Comparison of ENCODE assay signal across 8 cellular contexts in the genomic region with DNA sequence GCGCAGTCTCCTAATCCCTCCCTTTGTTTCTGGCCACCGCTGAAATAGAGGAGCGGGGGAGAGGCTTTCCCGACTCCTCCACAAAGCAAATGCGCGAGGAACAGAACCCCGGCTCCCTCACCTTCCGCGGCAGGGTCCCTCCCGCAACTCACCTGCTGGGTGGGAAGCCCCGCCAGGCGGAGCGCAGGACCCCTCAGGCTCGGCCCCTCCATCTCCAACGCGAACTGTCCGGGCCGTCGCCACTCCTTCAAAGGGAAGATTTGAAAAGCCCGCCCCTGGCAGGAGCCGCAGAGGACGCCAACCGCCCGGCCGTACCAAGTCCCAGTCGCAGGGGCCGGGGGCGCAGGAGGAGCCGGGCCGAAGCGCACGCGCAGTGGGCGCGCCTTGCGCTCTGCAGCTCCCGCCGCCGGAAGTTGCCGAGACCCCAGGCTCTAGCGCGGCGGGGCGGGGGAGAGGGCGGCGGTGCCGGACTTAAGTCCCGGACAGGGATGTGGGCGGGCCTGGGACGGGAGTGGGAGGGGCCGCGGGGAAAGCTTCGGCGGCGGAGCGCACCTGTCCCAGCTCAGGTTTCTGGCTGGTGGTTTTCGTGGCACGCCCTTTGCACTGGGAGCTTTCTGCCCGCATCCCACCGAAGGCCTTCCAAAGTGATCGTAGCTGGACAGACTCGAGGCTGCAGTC. TPM values are rescaled to one million over a fixed set of nuclear protein-coding genes. Genes with fewer than 3 reads are reported as not detected.
A peak's percentile ranks its signal among the peaks of the same experiment; 100 is the strongest.
DNase-seq lines count a peak whose midpoint lies in the region; ATAC-seq, FAIRE-seq and TF ChIP-seq lines count a peak whose summit lies in the region.

A gene with protein sequence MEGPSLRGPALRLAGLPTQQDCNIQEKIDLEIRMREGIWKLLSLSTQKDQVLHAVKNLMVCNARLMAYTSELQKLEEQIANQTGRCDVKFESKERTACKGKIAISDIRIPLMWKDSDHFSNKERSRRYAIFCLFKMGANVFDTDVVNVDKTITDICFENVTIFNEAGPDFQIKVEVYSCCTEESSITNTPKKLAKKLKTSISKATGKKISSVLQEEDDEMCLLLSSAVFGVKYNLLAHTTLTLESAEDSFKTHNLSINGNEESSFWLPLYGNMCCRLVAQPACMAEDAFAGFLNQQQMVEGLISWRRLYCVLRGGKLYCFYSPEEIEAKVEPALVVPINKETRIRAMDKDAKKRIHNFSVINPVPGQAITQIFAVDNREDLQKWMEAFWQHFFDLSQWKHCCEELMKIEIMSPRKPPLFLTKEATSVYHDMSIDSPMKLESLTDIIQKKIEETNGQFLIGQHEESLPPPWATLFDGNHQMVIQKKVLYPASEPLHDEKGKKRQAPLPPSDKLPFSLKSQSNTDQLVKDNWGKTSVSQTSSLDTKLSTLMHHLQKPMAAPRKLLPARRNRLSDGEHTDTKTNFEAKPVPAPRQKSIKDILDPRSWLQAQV (minus strand): TSS at position 446 of the 678 bp plus-strand sequence. CDS start 234 bp downstream, at position 212.

- no peaks in the 10 kb centered on the region for H3K9me3 Mint-ChIP-seq in nephron

- H3K4me1 Mint-ChIP-seq in nephron = peaks cover 30% of the 10 kb centered on the region

- no TSS peak for BruUV-seq in IMR-90 (replicated peaks; lab: Mats Ljungman, UMichigan)

- peak within 1 kb of the TSS; percentile 38 for H2AK9ac ChIP-seq in IMR-90 (replicated peaks; ENCODE audit: low read depth, low read length, poor library complexity)

- dilution Hi-C loops in IMR-90 (cut with HindIII; ENCODE audit: low sequenced_read_pairs, unreplicated experiment) = no loop called here

- peak within 1 kb of the TSS; percentile 72; the same call in 1 of the 2 replicates for H3K14ac ChIP-seq in IMR-90 (replicated peaks; ENCODE audit: low read depth, low read length)

- peak within 1 kb of the TSS; percentile 99 for H2AFZ ChIP-seq in IMR-90 (replicated peaks; ENCODE audit: low read length, poor library complexity)

- no peaks in the 10 kb centered on the region for H3K36me3 ChIP-seq in IMR-90 (ENCODE audit: control insufficient read depth, insufficient read depth, low read length)

- H3K23ac ChIP-seq in IMR-90 (ENCODE audit: low read depth, low read length) = peak within 1 kb of the TSS; percentile 92

- H4K5ac ChIP-seq in IMR-90 (ENCODE audit: low read depth, low read length) = no peak within 1 kb of the TSS; the same call in 1 of the 2 replicates

- peak within 1 kb of the TSS; percentile 77 for H2BK120ac ChIP-seq in IMR-90 (ENCODE audit: low read depth, low read length)

- peak; percentile 35; the same call in 1 of the 2 replicates for TF ChIP-seq POLR2A in IMR-90 (IDR thresholded peaks at IDR 0.05; ENCODE audit: low read depth, low read length)

- peaks cover 0 to 3% of the 10 kb centered on the region in 2 experiments; a peak in 1 of 4 replicates for H3K79me1 ChIP-seq in IMR-90 (ENCODE audit: low read depth in 1 of 2, low read length in 2 of 2)

- H3K27me3 ChIP-seq in IMR-90 (ENCODE audit: control insufficient read depth, insufficient read depth, low read length) = peaks cover 6% of the 10 kb centered on the region; the same call in 1 of the 2 replicates

- CTCF ChIA-PET in IMR-90 (lab: Yijun Ruan, JAX) = no interaction called here

- no peaks in the 10 kb centered on the region for H3K9me1 ChIP-seq in IMR-90 (ENCODE audit: insufficient read depth, low read length)

- 0% methylated on average over 43 of the region's 62 CpGs; no CpG with 5 or more reads in 1 of the 2 experiments for WGBS in IMR-90 (ENCODE audit: extremely low coverage in 2 of 2, insufficient read length in 1 of 2), 2 experiments

- peak; percentile 73 for ATAC-seq in GM21423 (IDR thresholded peaks at IDR 0.05; ENCODE audit: unreplicated experiment)
- peak; percentile 87 for ATAC-seq in IMR-90 (ENCODE audit: low read depth)
- ATAC-seq in stimulated activated naive CD8-positive, alpha-beta T cell treated with anti-CD3 and anti-CD28 coated beads, Interleukin-15, Interleukin-2, amounts not matched to agents 100 U/mL and 50 U/mL, for 24 hours = peak; percentile 82

- in situ Hi-C loops in IMR-90 (cut with MboI; ENCODE audit: low sequenced_read_pairs) = loop anchor here (25.0 kb wide), 1 partner anchor 544 kb away; a partner anchor contains a TSS

- FAIRE-seq in RCC 7860 (lab: Jason Lieb, UNC) = no peak

- no peaks in the 10 kb centered on the region for H3K36me3 Mint-ChIP-seq in nephron (ENCODE audit: low read depth)

- H3K56ac ChIP-seq in IMR-90 (ENCODE audit: extremely low read depth, insufficient read depth, low read length) = no peak within 1 kb of the TSS; the same call in 1 of the 2 replicates

- H3K4me2 ChIP-seq in IMR-90 (ENCODE audit: low read depth, low read length) = peak within 1 kb of the TSS; percentile 99

- POLR2A ChIA-PET in IMR-90 (lab: Charles Lee; ENCODE audit: unreplicated experiment) = no interaction called here

- TF ChIP-seq CTCF in IMR-90 (conservative IDR thresholded peaks at IDR 0.05; ENCODE audit: low read depth, low read length) (no peak), nephron (IDR thresholded peaks at IDR 0.05; ENCODE audit: unreplicated experiment in 3 of 3) (no peak)

- H3K4me3 Mint-ChIP-seq in nephron = peak within 1 kb of the TSS; percentile 80 to 92 (median 91)

- H3K18ac ChIP-seq in IMR-90 (ENCODE audit: low read depth, low read length) = no peak within 1 kb of the TSS; the same call in 1 of the 2 replicates

- peak within 1 kb of the TSS; percentile 46 for H4K91ac ChIP-seq in IMR-90 (ENCODE audit: insufficient read depth, low read depth, low read length)

- peak within 1 kb of the TSS; percentile 59 to 95 (median 92) for H3K27ac Mint-ChIP-seq in nephron

- H4K20me1 ChIP-seq in IMR-90 (ENCODE audit: insufficient read depth, low read length) = no peaks in the 10 kb centered on the region

- no peak within 1 kb of the TSS for H2AK5ac ChIP-seq in IMR-90 (ENCODE audit: low read depth, low read length)

- H3K4me1 ChIP-seq in IMR-90 (ENCODE audit: control insufficient read depth, insufficient read depth, low read length) = peaks cover 2% of the 10 kb centered on the region; the same call in 1 of the 2 replicates

- no peaks in the 10 kb centered on the region for H3K27me3 Mint-ChIP-seq in nephron (ENCODE audit: low read depth)

- intact Hi-C loops in IMR-90 (cut with micrococcal nuclease) = loop anchor here (5.0 to 10.0 kb wide), 4 partner anchors 164 to 1464 kb away; a partner anchor contains a TSS

- H4K8ac ChIP-seq in IMR-90 (ENCODE audit: low read depth in 2 of 2, low read length in 2 of 2) = peak within 1 kb of the TSS; percentile 13 to 84; a peak in 1 of 4 replicates

- peak within 1 kb of the TSS; percentile 15; the same call in 1 of the 3 replicates for H2BK15ac ChIP-seq in IMR-90 (ENCODE audit: low read depth, low read length)

- H3K27ac ChIP-seq in IMR-90 (ENCODE audit: insufficient read depth, low read length) = peak within 1 kb of the TSS; percentile 9; the same call in 1 of the 2 replicates

- H2BK5ac ChIP-seq in IMR-90 (ENCODE audit: low read depth, low read length, poor library complexity, severe bottlenecking) = no peak within 1 kb of the TSS

- DNase-seq in COLO668 (lab: John Stamatoyannopoulos, UW; ENCODE audit: unreplicated experiment) (peak; percentile 94), IMR-90 (peak; percentile 76), RCC 7860 (ENCODE audit: low spot score) (peak; percentile 60), fibroblast of the conjunctiva (ENCODE audit: low read depth) (peak; percentile 49)
- DNase-seq in activated effector memory CD4-positive, alpha-beta T cell treated with Interleukin-2 at 50 U/mL for 16 hours = peak; percentile 61
- DNase-seq in stimulated activated naive CD8-positive, alpha-beta T cell treated with anti-CD3 and anti-CD28 coated beads, Interleukin-15, Interleukin-2, amounts not matched to agents 100 U/mL and 50 U/mL, for 24 hours = peak; percentile 69

- no peak for TF ChIP-seq RAD21 in IMR-90 (IDR thresholded peaks at IDR 0.05; ENCODE audit: low read length)

- peak within 1 kb of the TSS; percentile 73 for H3K9ac ChIP-seq in IMR-90 (ENCODE audit: low read depth, low read length)

- H3K9me3 ChIP-seq in IMR-90 (ENCODE audit: control insufficient read depth, insufficient read depth, low read length) = no peaks in the 10 kb centered on the region

- peak within 1 kb of the TSS; percentile 42 for H3K4ac ChIP-seq in IMR-90 (ENCODE audit: low read depth, low read length)

- H2BK20ac ChIP-seq in IMR-90 (ENCODE audit: low read depth, low read length) = no peak within 1 kb of the TSS; the same call in 1 of the 2 replicates

- peak within 1 kb of the TSS; percentile 68 for H3K4me3 ChIP-seq in IMR-90 (ENCODE audit: insufficient read depth, low read depth, low read length)

TF ChIP-seq in IMR-90, 13 proteins besides CTCF, POLR2A, EP300 and RAD21 (continues in another document):
- TF ChIP-seq, protein P1, sequence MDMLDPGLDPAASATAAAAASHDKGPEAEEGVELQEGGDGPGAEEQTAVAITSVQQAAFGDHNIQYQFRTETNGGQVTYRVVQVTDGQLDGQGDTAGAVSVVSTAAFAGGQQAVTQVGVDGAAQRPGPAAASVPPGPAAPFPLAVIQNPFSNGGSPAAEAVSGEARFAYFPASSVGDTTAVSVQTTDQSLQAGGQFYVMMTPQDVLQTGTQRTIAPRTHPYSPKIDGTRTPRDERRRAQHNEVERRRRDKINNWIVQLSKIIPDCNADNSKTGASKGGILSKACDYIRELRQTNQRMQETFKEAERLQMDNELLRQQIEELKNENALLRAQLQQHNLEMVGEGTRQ (IDR thresholded peaks at IDR 0.05; ENCODE audit: low read depth, low read length) = no peak
- TF ChIP-seq RFX5 (IDR thresholded peaks at IDR 0.05; ENCODE audit: low read depth, low read length) = no peak
- TF ChIP-seq, protein P2, sequence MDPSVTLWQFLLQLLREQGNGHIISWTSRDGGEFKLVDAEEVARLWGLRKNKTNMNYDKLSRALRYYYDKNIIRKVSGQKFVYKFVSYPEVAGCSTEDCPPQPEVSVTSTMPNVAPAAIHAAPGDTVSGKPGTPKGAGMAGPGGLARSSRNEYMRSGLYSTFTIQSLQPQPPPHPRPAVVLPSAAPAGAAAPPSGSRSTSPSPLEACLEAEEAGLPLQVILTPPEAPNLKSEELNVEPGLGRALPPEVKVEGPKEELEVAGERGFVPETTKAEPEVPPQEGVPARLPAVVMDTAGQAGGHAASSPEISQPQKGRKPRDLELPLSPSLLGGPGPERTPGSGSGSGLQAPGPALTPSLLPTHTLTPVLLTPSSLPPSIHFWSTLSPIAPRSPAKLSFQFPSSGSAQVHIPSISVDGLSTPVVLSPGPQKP (IDR thresholded peaks at IDR 0.05; ENCODE audit: borderline replicate concordance, low read depth, low read length) = no peak
- no peak for TF ChIP-seq MAFK (IDR thresholded peaks at IDR 0.05; ENCODE audit: low read depth, low read length)
- no peak for TF ChIP-seq SMC3 (IDR thresholded peaks at IDR 0.05; ENCODE audit: low read depth, low read length)
- no peak for TF ChIP-seq FOS (IDR thresholded peaks at IDR 0.05; ENCODE audit: low read depth, low read length)
- TF ChIP-seq MXI1 (IDR thresholded peaks at IDR 0.05; ENCODE audit: borderline replicate concordance, low read depth, low read length) = peak; percentile 94
- TF ChIP-seq CEBPB (IDR thresholded peaks at IDR 0.05; ENCODE audit: low read depth, low read length) = no peak

RNA-seq across cellular contexts. Expression of the gene that starts here (rescaled TPM):
- total RNA-seq in IMR-90 (2012; rRNA removed) = 0.90 and 2.2 TPM in 2 replicates
- polyA plus RNA-seq in IMR-90 (2012; rRNA removed) = 0.63 and 0.75 TPM in 2 replicates
- 0.05 and 0.08 TPM in 2 replicates for polyA plus RNA-seq in IMR-90 (2012; cell fraction: cytosol; rRNA removed)
- 0.04 and 0.72 TPM in 2 replicates for polyA plus RNA-seq in IMR-90 (2012; cell fraction: nucleus; rRNA removed; ENCODE audit: low replicate concordance)

Comparison
In these comparisons a context has a peak if more than half of its experiments do, and no peak if none do; other contexts are left out.
1. Peak in every context shown above with its lines: DNase-seq, ATAC-seq, H3K4me3 ChIP-seq and H3K27ac ChIP-seq.